10 cellular contexts compared by ENCODE assay signal in the genomic region with DNA sequence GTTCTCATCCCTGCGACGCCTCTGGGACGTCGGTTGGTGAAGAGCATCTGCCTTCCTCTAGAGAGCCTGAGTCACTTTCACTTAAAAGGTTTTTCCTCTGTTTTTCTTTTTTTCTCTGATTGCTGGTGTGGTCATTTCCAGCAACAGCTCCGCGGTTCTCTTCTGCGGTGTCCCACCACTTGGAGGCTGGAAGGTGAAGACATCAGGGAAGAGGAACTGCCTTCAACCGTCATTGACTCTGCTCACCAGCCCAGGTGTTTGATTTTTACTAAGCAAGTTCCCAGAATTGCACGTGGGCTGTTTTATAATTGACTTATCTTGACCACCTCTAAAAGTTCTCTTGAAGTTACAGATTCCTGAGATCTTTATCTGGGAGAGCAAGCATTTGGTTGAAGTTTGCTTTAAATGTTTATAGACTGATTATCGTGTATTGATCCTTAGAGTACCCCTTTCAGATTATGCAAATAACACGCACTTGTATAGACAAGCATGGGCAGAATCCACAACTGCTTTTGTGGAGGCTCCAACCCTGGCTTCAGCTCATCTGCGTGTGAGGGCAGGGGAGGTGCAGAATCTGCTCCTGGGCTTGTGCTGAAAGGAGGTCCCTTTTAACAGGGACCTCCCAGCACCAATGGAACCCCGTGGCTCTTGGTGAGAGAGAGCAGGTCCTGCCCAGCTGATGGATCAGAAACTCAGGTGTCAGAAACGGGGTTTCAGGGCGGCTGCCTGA. TPM values are rescaled to one million over a fixed set of nuclear protein-coding genes. Genes with fewer than 3 reads are reported as not detected.
DNase-seq lines count a peak whose midpoint lies in the region; ATAC-seq and TF ChIP-seq lines count a peak whose summit lies in the region.
"Had no signal": no experiment of that assay in that cellular context is flagged by ENCODE, and none has a peak within 500 bp of the region (broad histone marks: within the 10 kb centered on the region; RNA-seq: fewer than 3 reads in every experiment).

No MANE protein-coding gene starts in this region.

- no peaks in the 10 kb centered on the region for H3K27me3 Mint-ChIP-seq in stimulated activated memory B cell treated with anti-CD40 and anti-IgM and Interleukin-4, amounts not matched to agents 10 μg/mL and 1 μg/mL and 100 μg/mL, for 72 hours

- H3K4me3 Mint-ChIP-seq in stimulated activated memory B cell treated with anti-CD40 and anti-IgM and Interleukin-4, amounts not matched to agents 10 μg/mL and 1 μg/mL and 100 μg/mL, for 72 hours = no peak overlapping the region

- no peak overlapping the region for H3K4me3 ChIP-seq in stomach

- peaks cover 57% of the 10 kb centered on the region for H3K4me1 Mint-ChIP-seq in stimulated activated memory B cell treated with anti-CD40 and anti-IgM and Interleukin-4, amounts not matched to agents 10 μg/mL and 1 μg/mL and 100 μg/mL, for 72 hours

- peak overlapping the region in 1 of 5 donors; percentile 97 for H3K27ac ChIP-seq in stomach

- 60 to 69% (median 64%) methylated on average over 15 of the region's 15 CpGs for WGBS in stomach, 5 donors

- no peak for TF ChIP-seq POLR2A in stomach (IDR thresholded peaks at IDR 0.05)

- no peak for TF ChIP-seq CTCF in stomach (IDR thresholded peaks at IDR 0.05)

- peaks cover 25 to 62% (median 46%) of the 10 kb centered on the region in 4 donors for H3K4me1 ChIP-seq in stomach

- peak overlapping the region; percentile 54 for H3K27ac Mint-ChIP-seq in stimulated activated memory B cell treated with anti-CD40 and anti-IgM and Interleukin-4, amounts not matched to agents 10 μg/mL and 1 μg/mL and 100 μg/mL, for 72 hours

- H3K36me3 Mint-ChIP-seq in stimulated activated memory B cell treated with anti-CD40 and anti-IgM and Interleukin-4, amounts not matched to agents 10 μg/mL and 1 μg/mL and 100 μg/mL, for 72 hours = peaks cover 10% of the 10 kb centered on the region

- no peak for TF ChIP-seq EP300 in stomach (IDR thresholded peaks at IDR 0.05)

- intact Hi-C loops in stomach (cut with DNase I; ENCODE audit: low total_unique reads) = loop anchor here (10.0 kb wide), 1 partner anchor 272 kb away; a partner anchor contains a TSS

- H3K9me3 ChIP-seq in stomach = no peaks in the 10 kb centered on the region

- H3K9me3 Mint-ChIP-seq in stimulated activated memory B cell treated with anti-CD40 and anti-IgM and Interleukin-4, amounts not matched to agents 10 μg/mL and 1 μg/mL and 100 μg/mL, for 72 hours = no peaks in the 10 kb centered on the region

- DNase-seq in activated T-cell treated with anti-CD3 and anti-CD28 coated beads for 48 hours (ENCODE audit: low read depth) (peak; percentile 66), activated T-cell treated with anti-CD3 and anti-CD28 coated beads for 4 hours (no peak), T-helper 22 cell (ENCODE audit: low read depth) (peak; percentile 10), ecto neural progenitor cell (ENCODE audit: low spot score) (no peak), stomach (no peak)
- peak; percentile 61 for DNase-seq in central memory CD4-positive, alpha-beta T cell
- DNase-seq: NCI-H187 treated with DMSO at 0.1 percent for 48 hours, retina had no signal

- peaks cover 0 to 8% (median 7%) of the 10 kb centered on the region in 4 donors for H3K36me3 ChIP-seq in stomach

- no peaks in the 10 kb centered on the region for H3K27me3 ChIP-seq in stomach

- ATAC-seq in stimulated activated memory B cell treated with anti-CD40 and anti-IgM and Interleukin-4, amounts not matched to agents 10 μg/mL and 1 μg/mL and 100 μg/mL, for 72 hours = no peak
- ATAC-seq in HG03039 (IDR thresholded peaks at IDR 0.05; ENCODE audit: unreplicated experiment) = no peak

RNA-seq across cellular contexts. Expression of a gene that starts 3.5 kb away (rescaled TPM):
- total RNA-seq in stomach = 10 to 100 TPM in 4 of 5 donors, 1 to 10 TPM in 1; 7.6 to 50.7 (median 18.7) TPM
- polyA plus RNA-seq in stomach = 10 to 100 TPM; 10.7 to 18.0 (median 11.2) TPM

Comparison
In these comparisons a context has a peak if more than half of its experiments do, and no peak if none do; other contexts are left out.
1. DNase-seq: peak in activated T-cell treated with anti-CD3 and anti-CD28 coated beads for 48 hours (single experiment), T-helper 22 cell (single experiment) and central memory CD4-positive, alpha-beta T cell (single experiment); none in activated T-cell treated with anti-CD3 and anti-CD28 coated beads for 4 hours (single experiment), ecto neural progenitor cell (single experiment) and stomach (single experiment).